Comparison of ENCODE assay signal across 7 cellular contexts in genomic region chr15:89244512-89244869, GRCh38. TPM values are rescaled to one million over a fixed set of nuclear protein-coding genes. Genes with fewer than 3 reads are reported as not detected.
DNase-seq lines count a peak whose midpoint lies in the region; ATAC-seq and TF ChIP-seq lines count a peak whose summit lies in the region.

No MANE protein-coding gene starts in this region.

- TF ChIP-seq CTCF in activated B cell treated with CpG ODN at 0.5 μM for 24 hours (IDR thresholded peaks at IDR 0.05), result no peak
- TF ChIP-seq CTCF in type B pancreatic cell (conservative IDR thresholded peaks at IDR 0.05), result no peak

- peak; percentile 19 for ATAC-seq in GM18511 (IDR thresholded peaks at IDR 0.05; ENCODE audit: unreplicated experiment)
- peak; percentile 30 for ATAC-seq in HG02884 (IDR thresholded peaks at IDR 0.05; ENCODE audit: unreplicated experiment)
- no peak for ATAC-seq in activated B cell treated with CpG ODN at 0.5 μM for 24 hours (ENCODE audit: low read depth)
- peak; percentile 19 for ATAC-seq in left colon

- no peak for DNase-seq in activated B cell treated with CpG ODN at 0.5 μM for 24 hours
- no peak for DNase-seq in left colon
- no peak for DNase-seq in type B pancreatic cell (ENCODE audit: extremely low spot score, unreplicated experiment)
- no peak for DNase-seq in NCI-H748 treated with DMSO at 0.1 percent for 48 hours (lab: John Stamatoyannopoulos, UW)
- DNase-seq in iPS-NIHi7 (ENCODE audit: extremely low spot score), result no peak

- intact Hi-C loops in activated B cell treated with CpG ODN at 0.5 μM for 24 hours (cut with micrococcal nuclease) (loop anchor here (10.0 kb wide), 1 partner anchor 700 kb away; the partner anchor contains the start of gene DET1), left colon (cut with DNase I, micrococcal nuclease) (no loop called here)

- H3K4me1 Mint-ChIP-seq in activated B cell treated with CpG ODN at 0.5 μM for 24 hours (peaks cover 29% of the 10 kb centered on the region), type B pancreatic cell (ENCODE audit: unreplicated experiment) (peaks cover 11% of the 10 kb centered on the region)

- POLR2A ChIA-PET in activated B cell treated with CpG ODN at 0.5 μM for 24 hours (lab: Charles Lee), result interaction anchor here (0.8 to 1.2 kb wide), 2 partner anchors 11 to 90 kb away, joined by 4 to 6 read pairs; partner anchors contain the start of gene POLG

- peak overlapping the region; percentile 90 for H3K4me3 Mint-ChIP-seq in activated B cell treated with CpG ODN at 0.5 μM for 24 hours
- peak overlapping the region; percentile 96 for H3K4me3 Mint-ChIP-seq in type B pancreatic cell

- H3K27ac Mint-ChIP-seq in activated B cell treated with CpG ODN at 0.5 μM for 24 hours (peak overlapping the region; percentile 75), type B pancreatic cell (peak overlapping the region; percentile 68)

- CTCF ChIA-PET in activated B cell treated with CpG ODN at 0.5 μM for 24 hours (lab: Charles Lee), result interaction anchor here (0.6 kb wide), 1 partner anchor 41 kb away, joined by 3 read pairs; no protein-coding TSS in a partner anchor

- H3K36me3 Mint-ChIP-seq in activated B cell treated with CpG ODN at 0.5 μM for 24 hours (ENCODE audit: low read depth), result peaks cover 10% of the 10 kb centered on the region
- H3K36me3 Mint-ChIP-seq in type B pancreatic cell, result peaks cover 15% of the 10 kb centered on the region

- H3K27me3 Mint-ChIP-seq in activated B cell treated with CpG ODN at 0.5 μM for 24 hours, result no peaks in the 10 kb centered on the region
- H3K27me3 Mint-ChIP-seq in type B pancreatic cell, result no peaks in the 10 kb centered on the region

- H3K9me3 Mint-ChIP-seq in activated B cell treated with CpG ODN at 0.5 μM for 24 hours, result no peaks in the 10 kb centered on the region
- H3K9me3 Mint-ChIP-seq in type B pancreatic cell, result no peaks in the 10 kb centered on the region

RNA-seq across cellular contexts. Expression of gene FANCI, which starts 0.7 kb away (rescaled TPM):
- total RNA-seq in activated B cell treated with CpG ODN at 0.5 μM for 24 hours, result 13.8 and 16.6 TPM in 2 replicates
- 10 to 100 TPM in 1 of 2 donors, 1 to 10 TPM in 1; 7.4 to 17.3 TPM for total RNA-seq in left colon
- total RNA-seq in type B pancreatic cell (ENCODE audit: low replicate concordance), result 31.7 and 66.8 TPM in 2 replicates

RNA-seq across cellular contexts. Expression of gene RLBP1, which starts 23.1 kb away (rescaled TPM):
- not detected in 2 replicates for total RNA-seq in activated B cell treated with CpG ODN at 0.5 μM for 24 hours
- not detected for total RNA-seq in left colon
- not detected in 2 replicates for total RNA-seq in type B pancreatic cell (ENCODE audit: low replicate concordance)
